Comparison of ENCODE assay signal across 8 cellular contexts in genomic region chr6:78611886-78612480, GRCh38.
DNase-seq lines count a peak whose midpoint lies in the region; ATAC-seq and TF ChIP-seq lines count a peak whose summit lies in the region.

No MANE protein-coding gene starts in this region.

- no peak for DNase-seq in heart left ventricle
- DNase-seq in cardiac septum (ENCODE audit: low spot score) = no peak
- peak; percentile 2 for DNase-seq in NCI-H1694 treated with DMSO at 0.1 percent for 48 hours (lab: John Stamatoyannopoulos, UW)
- no peak for DNase-seq in epithelial cell of proximal tubule (ENCODE audit: low read depth)
- DNase-seq in GOT3 (lab: John Stamatoyannopoulos, UW) = no peak
- DNase-seq in nucleus accumbens (lab: John Stamatoyannopoulos, UW) = no peak

- 55 to 61% (median 58%) methylated on average over 4 of the region's 4 CpGs for WGBS in heart left ventricle, 4 donors

- no peaks in the 10 kb centered on the region for H3K36me3 ChIP-seq in heart left ventricle

- peak; percentile 13 to 56 (median 44) for TF ChIP-seq CTCF in heart left ventricle (IDR thresholded peaks at IDR 0.05)
- peak; percentile 63 for TF ChIP-seq CTCF in epithelial cell of proximal tubule (conservative IDR thresholded peaks at IDR 0.05; ENCODE audit: low read depth, low read length)

- no peak overlapping the region for H3K27ac ChIP-seq in heart left ventricle

- no peaks in the 10 kb centered on the region for H3K27me3 ChIP-seq in heart left ventricle

- no peak for TF ChIP-seq POLR2A in heart left ventricle (IDR thresholded peaks at IDR 0.05)

- intact Hi-C loops in heart left ventricle (cut with DNase I) = no loop called here
- intact Hi-C loops in cardiac septum (cut with DNase I) = no loop called here

- ATAC-seq in heart left ventricle = no peak
- ATAC-seq in HG03378 (IDR thresholded peaks at IDR 0.05; ENCODE audit: unreplicated experiment) = no peak
- ATAC-seq in GM18867 (IDR thresholded peaks at IDR 0.05; ENCODE audit: unreplicated experiment) = no peak

- no peaks in the 10 kb centered on the region for H3K9me3 ChIP-seq in heart left ventricle

- H3K4me3 ChIP-seq in heart left ventricle (no peak overlapping the region), epithelial cell of proximal tubule (ENCODE audit: low read depth, low read length) (no peak overlapping the region)

- H3K4me1 ChIP-seq in heart left ventricle = no peaks in the 10 kb centered on the region
